In genomic region chr21:31731112-31731801, GRCh38 we compare ENCODE assay signal across 8 cellular contexts. TPM values are rescaled to one million over a fixed set of nuclear protein-coding genes. Genes with fewer than 3 reads are reported as not detected.
DNase-seq lines count a peak whose midpoint lies in the region; ATAC-seq and TF ChIP-seq lines count a peak whose summit lies in the region.

No MANE protein-coding gene starts in this region.

- no peak for TF ChIP-seq POLR2A in gastrocnemius medialis (IDR thresholded peaks at IDR 0.05)

- H3K9ac ChIP-seq in SK-N-SH: peak overlapping the region; percentile 98

- POLR2A ChIA-PET in AG04449 (lab: Yijun Ruan, JAX) (no interaction called here), SK-N-SH (lab: Yijun Ruan, JAX) (interaction anchor here (0.7 kb wide), 1 partner anchor 43 kb away, joined by 3 read pairs; no protein-coding TSS in a partner anchor)

- peaks cover 4% of the 10 kb centered on the region for H3F3A ChIP-seq in SK-N-SH (replicated peaks; ENCODE audit: insufficient read depth)

- H3K27ac ChIP-seq in SK-N-SH (ENCODE audit: low read depth in 2 of 2, low read length in 1 of 2) (peak overlapping the region; percentile 92 to 94), adipose tissue (ENCODE audit: low read depth, low read length) (peak overlapping the region; percentile 72), gastrocnemius medialis (peak overlapping the region; percentile 92 to 99 (median 97))

- DNase-seq in AG04449 (ENCODE audit: low read depth, low spot score): no peak
- peak; percentile 85 for DNase-seq in SK-N-SH
- DNase-seq in hepatic stellate cell (ENCODE audit: low spot score): peak; percentile 52
- DNase-seq in gastrocnemius medialis: peak; percentile 12 to 43
- no peak for DNase-seq in cerebellar cortex (ENCODE audit: low spot score)

- H3K4me3 ChIP-seq in AG04449 (ENCODE audit: low read depth, low read length): peak overlapping the region; percentile 76
- peak overlapping the region; percentile 92 to 94 for H3K4me3 ChIP-seq in SK-N-SH (ENCODE audit: low read depth in 2 of 2, low read length in 1 of 2)
- peak overlapping the region; percentile 88 to 94 (median 91) for H3K4me3 ChIP-seq in gastrocnemius medialis

- in situ Hi-C loops in gastrocnemius medialis (cut with MboI; ENCODE audit: low sequenced_read_pairs in 4 of 4): loop anchor here in 1 of 4 donors (25.0 kb wide), 1 partner anchor 656 kb away; the partner anchor contains the start of gene URB1

- TF ChIP-seq EP300 in SK-N-SH (IDR thresholded peaks at IDR 0.05; ENCODE audit: borderline replicate concordance in 1 of 2, low read depth in 1 of 2, low read length in 1 of 2): no peak

- H3K9me3 ChIP-seq in SK-N-SH (no peaks in the 10 kb centered on the region), gastrocnemius medialis (no peaks in the 10 kb centered on the region)

- intact Hi-C loops in gastrocnemius medialis (cut with DNase I; ENCODE audit: low total_unique reads): loop anchor here (5.0 kb wide), 1 partner anchor 141 kb away; the partner anchor contains the start of gene HUNK

- H4K20me1 ChIP-seq in SK-N-SH (ENCODE audit: insufficient read depth): peaks cover 46% of the 10 kb centered on the region

- H3K9me2 ChIP-seq in SK-N-SH: no peaks in the 10 kb centered on the region

- H3K36me3 ChIP-seq in SK-N-SH (replicated peaks in 1 of 2; ENCODE audit: control insufficient read depth in 1 of 2, insufficient read depth in 2 of 2, low read length in 1 of 2) (no peaks in the 10 kb centered on the region), gastrocnemius medialis (no peaks in the 10 kb centered on the region)

- 0% methylated on average over 19 of the region's 74 CpGs for WGBS in SK-N-SH (ENCODE audit: low lambda C conversion rate)
- 0 to 1% (median 0%) methylated on average over 66 to 74 of the region's 74 CpGs for WGBS in adipose tissue, 3 donors

- H3K79me2 ChIP-seq in SK-N-SH (ENCODE audit: insufficient read depth): peaks cover 55% of the 10 kb centered on the region

- 0 out of 2 replicates have a peak, but pooled peaks have one; percentile 12 for TF ChIP-seq RAD21 in SK-N-SH (IDR thresholded peaks at IDR 0.05; ENCODE audit: low read length)

- peaks cover 19 to 20% of the 10 kb centered on the region in 2 experiments; a peak in 3 of 4 replicates for H3K4me1 ChIP-seq in SK-N-SH (ENCODE audit: control insufficient read depth in 1 of 2, insufficient read depth in 2 of 2, low read depth in 1 of 2, low read length in 1 of 2)
- H3K4me1 ChIP-seq in gastrocnemius medialis: peaks cover 40 to 46% of the 10 kb centered on the region in 2 donors

- CTCF ChIA-PET in AG04449 (lab: Yijun Ruan, JAX): no interaction called here
- CTCF ChIA-PET in SK-N-SH (lab: Yijun Ruan, JAX): interaction anchor here (0.6 to 1.4 kb wide), 2 partner anchors 69 to 516 kb away, joined by 3 read pairs; no protein-coding TSS in a partner anchor

- H3K27me3 ChIP-seq in SK-N-SH (ENCODE audit: insufficient read depth) (no peaks in the 10 kb centered on the region), gastrocnemius medialis (no peaks in the 10 kb centered on the region)

- ATAC-seq in GM18868 (IDR thresholded peaks at IDR 0.05; ENCODE audit: unreplicated experiment): peak; percentile 18
- peak; percentile 10 for ATAC-seq in HG03108 (IDR thresholded peaks at IDR 0.05; ENCODE audit: unreplicated experiment)
- ATAC-seq in gastrocnemius medialis: peak; percentile 46 to 49

- peak overlapping the region; percentile 94 for H3K4me2 ChIP-seq in SK-N-SH

- peak overlapping the region; percentile 66 for H2AFZ ChIP-seq in SK-N-SH (ENCODE audit: low read depth)

- TF ChIP-seq CTCF in AG04449 (IDR thresholded peaks at IDR 0.05; ENCODE audit: insufficient read depth, low read length, missing control alignments): peak; percentile 16
- no peak for TF ChIP-seq CTCF in SK-N-SH (IDR thresholded peaks at IDR 0.05)
- peak in 1 of 5 experiments; percentile 27 for TF ChIP-seq CTCF in gastrocnemius medialis (IDR thresholded peaks at IDR 0.05 in 4 of 5, conservative IDR thresholded peaks at IDR 0.05 in 1 of 5)

TF ChIP-seq in SK-N-SH, 30 proteins besides CTCF, POLR2A, EP300 and RAD21:
- TF ChIP-seq PBX3 (IDR thresholded peaks at IDR 0.05) (no peak), GABPA (IDR thresholded peaks at IDR 0.05; ENCODE audit: low read depth) (peak; percentile 30; the same call in 1 of the 2 replicates)
TF ChIP-seq in SK-N-SH: peak in this region for 1.

RNA-seq across cellular contexts. Expression of gene SCAF4, which starts 0.7 kb away (rescaled TPM):
- polyA plus RNA-seq in SK-N-SH (2012; rRNA removed) (5.7 and 8.5 TPM in 2 replicates), adipose tissue (10 to 100 TPM in 2 of 3 donors, 1 to 10 TPM in 1; 6.0 to 15.6 (median 10.9) TPM)
- 6.3 and 6.8 TPM in 2 replicates for polyA plus RNA-seq in SK-N-SH (2012; cell fraction: cytosol; rRNA removed)
- 26.9 and 33.1 TPM in 2 replicates for polyA plus RNA-seq in SK-N-SH (2012; cell fraction: nucleus; rRNA removed)
- 10 to 100 TPM in 2 of 4 donors, 1 to 10 TPM in 2; 8.2 to 11.5 (median 10.0) TPM for total RNA-seq in gastrocnemius medialis

Comparison
In these comparisons a context has a peak if more than half of its experiments do, and no peak if none do; other contexts are left out.
1. DNase-seq: peak in SK-N-SH (single experiment), hepatic stellate cell (single experiment) and gastrocnemius medialis (2 of 2); none in AG04449 (single experiment) and cerebellar cortex (single experiment).
2. Peak in every context shown above with its lines, with median percentiles within 50 percentile points of each other: H3K4me3 ChIP-seq, ATAC-seq and H3K27ac ChIP-seq.